Comparison of ENCODE assay signal across 25 cellular contexts in the genomic region with DNA sequence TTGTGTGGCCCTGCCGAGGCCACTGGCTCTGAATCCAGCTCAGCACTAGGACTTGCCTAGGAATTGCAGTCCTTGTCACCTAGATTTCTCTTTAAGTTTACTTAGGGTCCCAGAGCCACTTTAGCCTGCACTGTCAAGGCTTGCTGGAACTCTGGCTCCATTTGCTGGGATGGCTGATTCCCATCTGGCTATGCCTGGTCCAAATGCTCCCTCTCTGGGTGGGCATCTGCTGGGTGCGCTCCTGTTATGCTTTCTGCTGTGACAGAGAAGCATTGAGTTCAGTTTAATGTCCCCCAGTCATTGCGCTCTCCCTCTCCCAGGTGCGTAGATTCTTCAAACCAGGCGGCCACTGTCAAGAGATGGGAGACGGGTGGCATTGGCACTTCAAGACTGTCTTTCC.
"Had no signal": no experiment of that assay in that cellular context is flagged by ENCODE, and none has a peak within 500 bp of the region (broad histone marks: within the 10 kb centered on the region; RNA-seq: fewer than 3 reads in every experiment).

No MANE protein-coding gene starts in this region.

- H3K4me1 ChIP-seq: colonic mucosa, esophagus muscularis mucosa, esophagus squamous epithelium, foreskin keratinocyte, gastrocnemius medialis, gastroesophageal sphincter, heart left ventricle, heart right ventricle had no signal

- H3K27ac ChIP-seq: colonic mucosa, coronary artery, dorsolateral prefrontal cortex, epithelial cell of prostate, esophagus muscularis mucosa, esophagus squamous epithelium, foreskin keratinocyte, gastrocnemius medialis, gastroesophageal sphincter, heart left ventricle, heart right ventricle had no signal

- H3K4me3 Mint-ChIP-seq: dendritic cell treated with granulocyte-macrophage colony-stimulating factor and Interleukin-4, amounts not matched to agents 40 ng/mL and 50 ng/mL, for 4 days; effector memory CD8-positive, alpha-beta T cell; endodermal cell had no signal

- H3K4me3 ChIP-seq: colonic mucosa, coronary artery, dorsolateral prefrontal cortex, esophagus muscularis mucosa, esophagus squamous epithelium, gastrocnemius medialis, gastroesophageal sphincter, heart left ventricle, heart right ventricle had no signal

- H3K4me1 Mint-ChIP-seq: endodermal cell had no signal

- H3K27me3 ChIP-seq: colonic mucosa, esophagus muscularis mucosa, esophagus squamous epithelium, foreskin keratinocyte, gastrocnemius medialis, gastroesophageal sphincter, heart left ventricle, heart right ventricle had no signal

- H3K9me3 ChIP-seq: colonic mucosa, esophagus squamous epithelium, gastrocnemius medialis had no signal

- DNase-seq: colonic mucosa; cortex of kidney; dermis blood vessel endothelial cell; effector CD4-positive, alpha-beta T cell; effector CD8-positive, alpha-beta T cell; effector memory CD4-positive, alpha-beta T cell; effector memory CD8-positive, alpha-beta T cell; endodermal cell; erythroblast; esophagus squamous epithelium; foreskin fibroblast; foreskin keratinocyte; foreskin melanocyte; gastrocnemius medialis; glutamatergic neuron; head of caudate nucleus; heart left ventricle; heart right ventricle had no signal

- H3K27ac Mint-ChIP-seq: dendritic cell treated with granulocyte-macrophage colony-stimulating factor and Interleukin-4, amounts not matched to agents 40 ng/mL and 50 ng/mL, for 4 days; effector memory CD8-positive, alpha-beta T cell; endodermal cell had no signal

- ATAC-seq: effector memory CD8-positive, alpha-beta T cell; esophagus mucosa; foreskin keratinocyte; gastrocnemius medialis; gastroesophageal sphincter; heart left ventricle; heart right ventricle had no signal

- H3K36me3 ChIP-seq: colonic mucosa, esophagus muscularis mucosa, esophagus squamous epithelium, gastrocnemius medialis, gastroesophageal sphincter, heart left ventricle, heart right ventricle had no signal
